ENCODE assay signal across 16 cellular contexts in the genomic region with DNA sequence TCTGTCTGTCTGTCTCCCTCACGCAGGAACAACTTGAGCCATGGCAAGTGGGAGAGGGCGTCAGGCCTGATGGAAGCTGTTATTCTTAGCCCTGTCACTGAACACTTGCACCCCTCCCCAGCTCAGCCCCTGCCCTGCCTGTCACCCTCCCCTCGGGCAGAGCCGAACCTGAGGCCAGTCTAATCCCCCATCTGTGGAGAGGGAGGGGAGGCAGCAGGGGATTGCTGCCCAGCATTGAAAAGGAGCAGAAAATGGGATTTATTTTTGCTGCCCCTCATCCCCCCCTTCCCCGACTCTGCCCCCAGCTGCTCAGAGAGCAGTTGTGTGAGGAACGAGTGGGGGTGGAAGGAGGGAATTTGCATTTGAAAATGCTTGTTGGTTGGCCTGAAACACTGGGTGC.
"Had no signal": no experiment of that assay in that cellular context is flagged by ENCODE, and none has a peak within 500 bp of the region (broad histone marks: within the 10 kb centered on the region; RNA-seq: fewer than 3 reads in every experiment).

No MANE protein-coding gene starts in this region.

- H3K4me3 ChIP-seq: breast epithelium, coronary artery, gastroesophageal sphincter, smooth muscle cell, tibial nerve had no signal

- H3K27me3 ChIP-seq: breast epithelium, tibial nerve had no signal

- H3K27ac ChIP-seq: breast epithelium, coronary artery, epithelial cell of prostate, gastroesophageal sphincter had no signal

- H3K36me3 ChIP-seq: breast epithelium, gastroesophageal sphincter, tibial nerve had no signal

- ATAC-seq: activated CD8-positive, alpha-beta memory T cell treated with anti-CD3 and anti-CD28 coated beads, Interleukin-2, amount 10 ng/mL, durations not matched to agents 7 days and 5 days; activated naive CD4-positive, alpha-beta T cell treated with anti-CD3 and anti-CD28 coated beads, Interleukin-2, amount 50 U/mL, for 72 hours; gastroesophageal sphincter; stimulated activated memory B cell treated with anti-CD40 and anti-IgM and Interleukin-4, amounts not matched to agents 10 μg/mL and 1 μg/mL and 100 μg/mL, for 72 hours had no signal

- DNase-seq: activated CD4-positive, alpha-beta T cell treated with anti-CD3 and anti-CD28 coated beads for 1 hour; activated CD4-positive, alpha-beta T cell treated with anti-CD3 and anti-CD28 coated beads, Interleukin-2, amount 50 U/mL, for 48 hours; activated CD8-positive, alpha-beta memory T cell treated with anti-CD3 and anti-CD28 coated beads, Interleukin-2, amount 10 ng/mL, durations not matched to agents 7 days and 5 days; activated effector memory CD4-positive, alpha-beta T cell treated with Interleukin-2 at 50 U/mL for 16 hours; activated T-cell treated with anti-CD3 and anti-CD28 coated beads, Interleukin-2, amount 50 U/mL, for 24 hours; effector memory CD4-positive, alpha-beta T cell; hippocampal formation; T-helper 9 cell had no signal

- H3K9me3 ChIP-seq: breast epithelium, gastroesophageal sphincter, tibial nerve had no signal

- H3K4me2 ChIP-seq: smooth muscle cell had no signal
